9 cellular contexts compared by ENCODE assay signal in the genomic region with DNA sequence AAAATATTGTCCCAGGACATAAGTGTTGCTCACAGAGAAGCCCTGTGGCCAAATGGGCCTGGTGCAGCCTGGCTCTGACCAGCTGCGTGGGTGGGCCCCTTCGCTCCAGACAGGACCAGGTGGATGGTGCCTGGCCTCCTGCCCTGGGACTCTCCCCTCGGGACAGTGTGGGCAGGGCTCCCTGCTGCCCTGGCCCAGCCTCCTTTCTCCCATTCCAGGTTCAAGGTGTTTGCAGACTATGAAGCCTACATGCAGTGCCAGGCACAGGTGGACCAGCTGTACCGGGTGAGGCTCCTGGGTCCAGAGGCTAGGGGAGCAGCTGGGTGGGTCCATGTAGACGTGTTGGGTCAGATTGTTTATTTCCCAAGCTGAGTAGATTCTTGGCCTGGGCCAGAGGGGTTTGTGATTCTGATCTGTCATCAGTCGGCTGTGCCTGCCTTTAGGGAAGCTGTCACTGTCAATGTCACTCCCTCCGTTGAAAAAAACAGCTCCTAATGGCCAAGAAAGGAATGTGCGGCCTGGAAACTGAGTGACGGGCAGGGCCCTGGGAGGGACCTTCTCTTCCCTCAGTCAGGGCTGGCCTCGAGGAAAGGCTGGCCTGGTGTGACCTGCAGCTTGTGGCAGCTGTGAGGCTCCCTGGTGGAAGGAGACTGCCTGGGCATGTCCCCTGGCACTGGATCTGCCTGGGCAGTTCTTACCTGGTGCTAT. TPM values are rescaled to one million over a fixed set of nuclear protein-coding genes. Genes with fewer than 3 reads are reported as not detected.
A peak's percentile ranks its signal among the peaks of the same experiment; 100 is the strongest.
DNase-seq lines count a peak whose midpoint lies in the region; ATAC-seq, FAIRE-seq and TF ChIP-seq lines count a peak whose summit lies in the region.
"Had no signal": no experiment of that assay in that cellular context is flagged by ENCODE, and none has a peak within 500 bp of the region (broad histone marks: within the 10 kb centered on the region; RNA-seq: fewer than 3 reads in every experiment).

No MANE protein-coding gene starts in this region.

- peak overlapping the region; percentile 55; the same call in 1 of the 2 replicates for H3K9ac ChIP-seq in KMS-11
- no peak overlapping the region for H3K9ac ChIP-seq in liver (ENCODE audit: low read depth in 1 of 2, low read length in 2 of 2)

- H3K4me3 Mint-ChIP-seq in immature natural killer cell: no peak overlapping the region
- H3K4me3 Mint-ChIP-seq in activated CD4-positive, alpha-beta memory T cell treated with anti-CD3 and anti-CD28 coated beads for 36 hours: no peak overlapping the region
- H3K4me3 Mint-ChIP-seq: effector memory CD8-positive, alpha-beta T cell had no signal

- no peak for FAIRE-seq in bronchial epithelial cell (lab: Jason Lieb, UNC)

- no peak overlapping the region for H2AFZ ChIP-seq in KMS-11 (ENCODE audit: low read depth)

- no peaks in the 10 kb centered on the region for H3K27me3 ChIP-seq in KMS-11 (ENCODE audit: insufficient read depth, low read depth)
- no peaks in the 10 kb centered on the region for H3K27me3 ChIP-seq in bronchial epithelial cell (ENCODE audit: control insufficient read depth, insufficient read depth, low read length)
- H3K27me3 ChIP-seq in liver (ENCODE audit: control insufficient read depth in 4 of 4, insufficient read depth in 4 of 4, low read length in 3 of 4): no peaks in the 10 kb centered on the region
- H3K27me3 ChIP-seq in tibial artery: no peaks in the 10 kb centered on the region

- no peaks in the 10 kb centered on the region for H3K79me2 ChIP-seq in KMS-11 (ENCODE audit: insufficient read depth, low read depth)

- WGBS in liver: 77% methylated on average over 10 of the region's 10 CpGs

- H3K27ac ChIP-seq in KMS-11 (peak overlapping the region; percentile 94), liver (ENCODE audit: low read depth in 1 of 2, low read length in 2 of 2) (no peak overlapping the region), tibial artery (peak overlapping the region; percentile 13 to 47)

- H3K4me3 ChIP-seq in KMS-11 (IDR thresholded peaks at IDR 0.05; ENCODE audit: insufficient read depth, low read depth, low read length) (no peak overlapping the region), bronchial epithelial cell (ENCODE audit: low read depth, low read length) (no peak overlapping the region), liver (ENCODE audit: low read depth in 1 of 3, low read length in 3 of 3) (no peak overlapping the region), tibial artery (no peak overlapping the region)

- H3K4me1 Mint-ChIP-seq in immature natural killer cell: peaks cover 0 to 3% of the 10 kb centered on the region in 2 donors
- no peaks in the 10 kb centered on the region for H3K4me1 Mint-ChIP-seq in activated CD4-positive, alpha-beta memory T cell treated with anti-CD3 and anti-CD28 coated beads for 36 hours (ENCODE audit: low read depth)

- H3K9me3 Mint-ChIP-seq in immature natural killer cell: no peaks in the 10 kb centered on the region
- no peaks in the 10 kb centered on the region for H3K9me3 Mint-ChIP-seq in activated CD4-positive, alpha-beta memory T cell treated with anti-CD3 and anti-CD28 coated beads for 36 hours
- H3K9me3 Mint-ChIP-seq: effector memory CD8-positive, alpha-beta T cell had no signal

- intact Hi-C loops in tibial artery (cut with DNase I; ENCODE audit: low total_unique reads): no loop called here
- intact Hi-C loops in activated CD4-positive, alpha-beta memory T cell treated with anti-CD3 and anti-CD28 coated beads for 36 hours (cut with micrococcal nuclease): no loop called here

- H3K9me3 ChIP-seq in liver (ENCODE audit: control insufficient read depth in 4 of 4, low read length in 3 of 4) (no peaks in the 10 kb centered on the region), tibial artery (no peaks in the 10 kb centered on the region)

- no peaks in the 10 kb centered on the region for H4K20me1 ChIP-seq in KMS-11 (ENCODE audit: insufficient read depth)

- peaks cover 2 to 6% (median 6%) of the 10 kb centered on the region in 3 donors for H3K27me3 Mint-ChIP-seq in immature natural killer cell (ENCODE audit: low read depth in 3 of 3)
- H3K27me3 Mint-ChIP-seq in activated CD4-positive, alpha-beta memory T cell treated with anti-CD3 and anti-CD28 coated beads for 36 hours: no peaks in the 10 kb centered on the region
- H3K27me3 Mint-ChIP-seq: effector memory CD8-positive, alpha-beta T cell had no signal

- H3K4me1 ChIP-seq in KMS-11 (ENCODE audit: low read depth, poor library complexity, severe bottlenecking): peaks cover 80% of the 10 kb centered on the region
- H3K4me1 ChIP-seq in liver (ENCODE audit: control insufficient read depth in 4 of 4, insufficient read depth in 4 of 4, low read length in 3 of 4): peaks cover 0 to 4% (median 0%) of the 10 kb centered on the region in 4 donors
- H3K4me1 ChIP-seq in tibial artery: peaks cover 0 to 43% (median 31%) of the 10 kb centered on the region in 4 donors

- POLR2A ChIA-PET in activated CD4-positive, alpha-beta memory T cell treated with anti-CD3 and anti-CD28 coated beads for 36 hours (lab: Charles Lee): no interaction called here

- H3K36me3 ChIP-seq in KMS-11 (ENCODE audit: insufficient read depth) (no peaks in the 10 kb centered on the region), bronchial epithelial cell (ENCODE audit: control insufficient read depth, insufficient read depth, low read length) (peaks cover 46% of the 10 kb centered on the region), liver (ENCODE audit: control insufficient read depth in 4 of 4, insufficient read depth in 3 of 4, low read depth in 1 of 4, low read length in 3 of 4) (no peaks in the 10 kb centered on the region), tibial artery (peaks cover 47 to 78% (median 65%) of the 10 kb centered on the region in 3 donors)

- peak overlapping the region; percentile 82 for H3K4me2 ChIP-seq in KMS-11

- CTCF ChIA-PET in activated CD4-positive, alpha-beta memory T cell treated with anti-CD3 and anti-CD28 coated beads for 36 hours (lab: Charles Lee): interaction anchor here (0.7 to 4.1 kb wide), 11 partner anchors 14 to 112 kb away, joined by 3 to 44 read pairs (median 4); partner anchors contain the start of genes ENTPD6, GINS1 and PYGB

- TF ChIP-seq RAD21 in liver (IDR thresholded peaks at IDR 0.05): no peak

- DNase-seq in bronchial epithelial cell (ENCODE audit: low read depth): peak; percentile 44
- DNase-seq in tibial artery: peak in 1 of 2 donors; percentile 87
- DNase-seq in immature natural killer cell: no peak
- no peak for DNase-seq in activated CD4-positive, alpha-beta memory T cell treated with anti-CD3 and anti-CD28 coated beads for 36 hours
- DNase-seq: effector memory CD8-positive, alpha-beta T cell; GOT3 had no signal

- peaks cover 0 to 5% (median 0%) of the 10 kb centered on the region in 3 donors for H3K36me3 Mint-ChIP-seq in immature natural killer cell
- peaks cover 4% of the 10 kb centered on the region for H3K36me3 Mint-ChIP-seq in activated CD4-positive, alpha-beta memory T cell treated with anti-CD3 and anti-CD28 coated beads for 36 hours

- TF ChIP-seq CTCF in KMS-11 (conservative IDR thresholded peaks at IDR 0.05; ENCODE audit: low read depth, low read length) (no peak), bronchial epithelial cell (IDR thresholded peaks at IDR 0.05; ENCODE audit: insufficient read depth, low read length, severe bottlenecking) (peak; percentile 4), liver (IDR thresholded peaks at IDR 0.05; ENCODE audit: low read depth, low read length, missing input control) (peak; percentile 5), tibial artery (IDR thresholded peaks at IDR 0.05) (peak in 1 of 2 experiments; percentile 11)

- peak overlapping the region in 1 of 6 donors; percentile 20 for H3K27ac Mint-ChIP-seq in immature natural killer cell
- H3K27ac Mint-ChIP-seq in activated CD4-positive, alpha-beta memory T cell treated with anti-CD3 and anti-CD28 coated beads for 36 hours: no peak overlapping the region

- ATAC-seq in HG02885 (IDR thresholded peaks at IDR 0.05; ENCODE audit: poor library complexity, unreplicated experiment): no peak

TF ChIP-seq in liver, 16 proteins besides CTCF, POLR2A, EP300 and RAD21:
- TF ChIP-seq YY1 (IDR thresholded peaks at IDR 0.05) (no peak), NR2F2 (IDR thresholded peaks at IDR 0.05) (no peak), TAF1 (conservative IDR thresholded peaks at IDR 0.05) (no peak), RXRA (IDR thresholded peaks at IDR 0.05) (no peak)
- TF ChIP-seq, protein P1, sequence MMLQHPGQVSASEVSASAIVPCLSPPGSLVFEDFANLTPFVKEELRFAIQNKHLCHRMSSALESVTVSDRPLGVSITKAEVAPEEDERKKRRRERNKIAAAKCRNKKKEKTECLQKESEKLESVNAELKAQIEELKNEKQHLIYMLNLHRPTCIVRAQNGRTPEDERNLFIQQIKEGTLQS (IDR thresholded peaks at IDR 0.05): no peak
- TF ChIP-seq, protein P2, sequence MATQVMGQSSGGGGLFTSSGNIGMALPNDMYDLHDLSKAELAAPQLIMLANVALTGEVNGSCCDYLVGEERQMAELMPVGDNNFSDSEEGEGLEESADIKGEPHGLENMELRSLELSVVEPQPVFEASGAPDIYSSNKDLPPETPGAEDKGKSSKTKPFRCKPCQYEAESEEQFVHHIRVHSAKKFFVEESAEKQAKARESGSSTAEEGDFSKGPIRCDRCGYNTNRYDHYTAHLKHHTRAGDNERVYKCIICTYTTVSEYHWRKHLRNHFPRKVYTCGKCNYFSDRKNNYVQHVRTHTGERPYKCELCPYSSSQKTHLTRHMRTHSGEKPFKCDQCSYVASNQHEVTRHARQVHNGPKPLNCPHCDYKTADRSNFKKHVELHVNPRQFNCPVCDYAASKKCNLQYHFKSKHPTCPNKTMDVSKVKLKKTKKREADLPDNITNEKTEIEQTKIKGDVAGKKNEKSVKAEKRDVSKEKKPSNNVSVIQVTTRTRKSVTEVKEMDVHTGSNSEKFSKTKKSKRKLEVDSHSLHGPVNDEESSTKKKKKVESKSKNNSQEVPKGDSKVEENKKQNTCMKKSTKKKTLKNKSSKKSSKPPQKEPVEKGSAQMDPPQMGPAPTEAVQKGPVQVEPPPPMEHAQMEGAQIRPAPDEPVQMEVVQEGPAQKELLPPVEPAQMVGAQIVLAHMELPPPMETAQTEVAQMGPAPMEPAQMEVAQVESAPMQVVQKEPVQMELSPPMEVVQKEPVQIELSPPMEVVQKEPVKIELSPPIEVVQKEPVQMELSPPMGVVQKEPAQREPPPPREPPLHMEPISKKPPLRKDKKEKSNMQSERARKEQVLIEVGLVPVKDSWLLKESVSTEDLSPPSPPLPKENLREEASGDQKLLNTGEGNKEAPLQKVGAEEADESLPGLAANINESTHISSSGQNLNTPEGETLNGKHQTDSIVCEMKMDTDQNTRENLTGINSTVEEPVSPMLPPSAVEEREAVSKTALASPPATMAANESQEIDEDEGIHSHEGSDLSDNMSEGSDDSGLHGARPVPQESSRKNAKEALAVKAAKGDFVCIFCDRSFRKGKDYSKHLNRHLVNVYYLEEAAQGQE (IDR thresholded peaks at IDR 0.05): no peak
TF ChIP-seq in liver: peak in this region for 0.

RNA-seq across cellular contexts. Expression of gene PYGB, which starts 47.7 kb away (rescaled TPM):
- 213 and 243 TPM in 2 replicates for total RNA-seq in bronchial epithelial cell
- 10 to 100 TPM; 11.3 to 11.7 TPM for total RNA-seq in liver
- 1 to 10 TPM; 3.6 to 8.3 TPM for polyA plus RNA-seq in liver
- polyA plus RNA-seq in immature natural killer cell: 10 to 100 TPM; 39.3 to 56.0 (median 51.0) TPM
- total RNA-seq in activated CD4-positive, alpha-beta memory T cell treated with anti-CD3 and anti-CD28 coated beads for 36 hours: 10 to 100 TPM; 23.4 to 24.0 TPM

Comparison
In these comparisons a context has a peak if more than half of its experiments do, and no peak if none do; other contexts are left out.
1. H3K27ac ChIP-seq: peak in KMS-11 (single experiment) and tibial artery (2 of 2); none in liver (0 of 2).